In genomic region chr17:63780507-63780906, GRCh38 we compare ENCODE assay signal across 10 cellular contexts. TPM values are rescaled to one million over a fixed set of nuclear protein-coding genes. Genes with fewer than 3 reads are reported as not detected.
A peak's percentile ranks its signal among the peaks of the same experiment; 100 is the strongest.
DNase-seq lines count a peak whose midpoint lies in the region; ATAC-seq and TF ChIP-seq lines count a peak whose summit lies in the region.
"Had no signal": no experiment of that assay in that cellular context is flagged by ENCODE, and none has a peak within 500 bp of the region (broad histone marks: within the 10 kb centered on the region; RNA-seq: fewer than 3 reads in every experiment).

No MANE protein-coding gene starts in this region.

- H3K4me1 ChIP-seq in naive thymus-derived CD4-positive, alpha-beta T cell (ENCODE audit: control insufficient read depth in 2 of 2, insufficient read depth in 2 of 2, low read length in 2 of 2) = peaks cover 18 to 29% of the 10 kb centered on the region in 2 donors

- intact Hi-C loops in naive thymus-derived CD4-positive, alpha-beta T cell (cut with micrococcal nuclease) = no loop called here
- intact Hi-C loops in dorsolateral prefrontal cortex (cut with DNase I) = no loop called here

- TF ChIP-seq CTCF in astrocyte of the spinal cord (IDR thresholded peaks at IDR 0.05; ENCODE audit: low read depth, low read length) (no peak), dorsolateral prefrontal cortex (IDR thresholded peaks at IDR 0.05 in 54 of 56, conservative IDR thresholded peaks at IDR 0.05 in 2 of 56; ENCODE audit: low read depth in 1 of 56, partially characterized antibody in 56 of 56) (no peak)

- H3K9me3 ChIP-seq in naive thymus-derived CD4-positive, alpha-beta T cell (ENCODE audit: control insufficient read depth in 2 of 3, low read length in 3 of 3) = no peaks in the 10 kb centered on the region

- in situ Hi-C loops in astrocyte of the spinal cord (cut with HindIII; ENCODE audit: low sequenced_read_pairs) = no loop called here

- DNase-seq in Daoy (ENCODE audit: low read depth) (peak; percentile 9), NCI-H1436 treated with DMSO at 0.1 percent for 48 hours (lab: John Stamatoyannopoulos, UW) (peak; percentile 12), astrocyte of the spinal cord (ENCODE audit: low read depth, low spot score) (peak; percentile 22), dorsolateral prefrontal cortex (no peak), A172 (ENCODE audit: low spot score) (no peak), hypothalamus (lab: John Stamatoyannopoulos, UW) (no peak)
- DNase-seq in naive thymus-derived CD4-positive, alpha-beta T cell = no peak
- DNase-seq: activated naive CD4-positive, alpha-beta T cell; effector memory CD4-positive, alpha-beta T cell had no signal

- H3K4me3 Mint-ChIP-seq in naive thymus-derived CD4-positive, alpha-beta T cell = peak overlapping the region in 1 of 10 donors; percentile 25

- no peaks in the 10 kb centered on the region for H3K27me3 ChIP-seq in naive thymus-derived CD4-positive, alpha-beta T cell (ENCODE audit: control insufficient read depth in 2 of 2, insufficient read depth in 2 of 2, low read length in 2 of 2)
- H3K27me3 ChIP-seq in dorsolateral prefrontal cortex = no peaks in the 10 kb centered on the region

- H3K4me3 ChIP-seq in astrocyte of the spinal cord (ENCODE audit: low read depth, low read length) = no peak overlapping the region
- no peak overlapping the region for H3K4me3 ChIP-seq in naive thymus-derived CD4-positive, alpha-beta T cell (ENCODE audit: low read length)
- H3K4me3 ChIP-seq in dorsolateral prefrontal cortex = no peak overlapping the region

- peaks cover 0 to 23% (median 20%) of the 10 kb centered on the region in 5 donors for H3K36me3 Mint-ChIP-seq in naive thymus-derived CD4-positive, alpha-beta T cell

- H3K9me3 Mint-ChIP-seq in naive thymus-derived CD4-positive, alpha-beta T cell = no peaks in the 10 kb centered on the region

- ATAC-seq in naive thymus-derived CD4-positive, alpha-beta T cell = no peak
- ATAC-seq in GM18909 (IDR thresholded peaks at IDR 0.05; ENCODE audit: poor library complexity, unreplicated experiment) = no peak

- H3K27ac ChIP-seq in naive thymus-derived CD4-positive, alpha-beta T cell (ENCODE audit: low read depth, low read length) = no peak overlapping the region
- no peak overlapping the region for H3K27ac ChIP-seq in dorsolateral prefrontal cortex

- peaks cover 46 to 89% (median 78%) of the 10 kb centered on the region in 7 donors for H3K4me1 Mint-ChIP-seq in naive thymus-derived CD4-positive, alpha-beta T cell

- POLR2A ChIA-PET in naive thymus-derived CD4-positive, alpha-beta T cell (lab: Charles Lee) = interaction anchor here (0.9 to 1.0 kb wide), 2 partner anchors 18 to 19 kb away, joined by 3 read pairs; no protein-coding TSS in a partner anchor

- CTCF ChIA-PET in naive thymus-derived CD4-positive, alpha-beta T cell (lab: Charles Lee) = interaction anchor here (0.5 to 0.6 kb wide), 2 partner anchors 25 to 569 kb away, joined by 3 read pairs; no protein-coding TSS in a partner anchor

- no peaks in the 10 kb centered on the region for H3K27me3 Mint-ChIP-seq in naive thymus-derived CD4-positive, alpha-beta T cell

- H3K27ac Mint-ChIP-seq in naive thymus-derived CD4-positive, alpha-beta T cell = peak overlapping the region in 5 of 9 donors; percentile 3 to 69 (median 13)

- peaks cover 0 to 34% (median 0%) of the 10 kb centered on the region in 3 experiments for H3K36me3 ChIP-seq in naive thymus-derived CD4-positive, alpha-beta T cell (ENCODE audit: control insufficient read depth in 2 of 3, insufficient read depth in 3 of 3, low read length in 3 of 3)

RNA-seq across cellular contexts. Expression of gene DDX42, which starts 6.5 kb away (rescaled TPM):
- 43.3 and 48.5 TPM in 2 replicates for total RNA-seq in Daoy (2014; rRNA removed; shearing (Covaris generic))
- total RNA-seq in naive thymus-derived CD4-positive, alpha-beta T cell = 100 to 1,000 TPM; 101 to 192 (median 139) TPM
- 10 to 100 TPM; 11.8 to 24.4 TPM for polyA plus RNA-seq in naive thymus-derived CD4-positive, alpha-beta T cell
- 100 to 1,000 TPM in 112 of 120 experiments, 10 to 100 TPM in 8; 85.7 to 168 (median 121) TPM for total RNA-seq in dorsolateral prefrontal cortex
- total RNA-seq in A172 (2014; rRNA removed; shearing (Covaris generic)) = 64.8 and 65.6 TPM in 2 replicates

RNA-seq across cellular contexts. Expression of gene CCDC47, which starts 7.1 kb away (rescaled TPM):
- total RNA-seq in Daoy (2014; rRNA removed; shearing (Covaris generic)) = 94.1 and 117 TPM in 2 replicates
- total RNA-seq in naive thymus-derived CD4-positive, alpha-beta T cell = 10 to 100 TPM; 31.8 to 62.9 (median 34.7) TPM
- 10 to 100 TPM; 33.5 to 45.4 TPM for polyA plus RNA-seq in naive thymus-derived CD4-positive, alpha-beta T cell
- 100 to 1,000 TPM in 5 of 120 experiments, 10 to 100 TPM in 115; 60.4 to 109 (median 83.6) TPM for total RNA-seq in dorsolateral prefrontal cortex
- total RNA-seq in A172 (2014; rRNA removed; shearing (Covaris generic)) = 59.7 and 78.3 TPM in 2 replicates

RNA-seq across cellular contexts. Expression of gene STRADA, which starts 38.9 kb away (rescaled TPM):
- 10.9 and 18.7 TPM in 2 replicates for total RNA-seq in Daoy (2014; rRNA removed; shearing (Covaris generic))
- 10 to 100 TPM; 51.0 to 69.7 (median 54.2) TPM for total RNA-seq in naive thymus-derived CD4-positive, alpha-beta T cell
- polyA plus RNA-seq in naive thymus-derived CD4-positive, alpha-beta T cell = 10 to 100 TPM; 19.9 to 24.2 TPM
- 100 to 1,000 TPM in 3 of 120 experiments, 10 to 100 TPM in 117; 47.3 to 105 (median 79.1) TPM for total RNA-seq in dorsolateral prefrontal cortex
- total RNA-seq in A172 (2014; rRNA removed; shearing (Covaris generic)) = 25.2 and 28.8 TPM in 2 replicates

RNA-seq across cellular contexts. Expression of gene PSMC5, which starts 46.7 kb away (rescaled TPM):
- 75.3 and 98.5 TPM in 2 replicates for total RNA-seq in Daoy (2014; rRNA removed; shearing (Covaris generic))
- 100 to 1,000 TPM in 3 of 5 experiments, 10 to 100 TPM in 2; 68.4 to 153 (median 105) TPM for total RNA-seq in naive thymus-derived CD4-positive, alpha-beta T cell
- polyA plus RNA-seq in naive thymus-derived CD4-positive, alpha-beta T cell = 100 to 1,000 TPM; 153 to 162 TPM
- 100 to 1,000 TPM in 115 of 120 experiments, 10 to 100 TPM in 5; 89.5 to 186 (median 136) TPM for total RNA-seq in dorsolateral prefrontal cortex
- total RNA-seq in A172 (2014; rRNA removed; shearing (Covaris generic)) = 51.2 and 69.5 TPM in 2 replicates

RNA-seq across cellular contexts. Expression of gene FTSJ3, which starts 47.0 kb away (rescaled TPM):
- 91.3 and 116 TPM in 2 replicates for total RNA-seq in Daoy (2014; rRNA removed; shearing (Covaris generic))
- total RNA-seq in naive thymus-derived CD4-positive, alpha-beta T cell = 10 to 100 TPM; 38.1 to 66.2 (median 55.8) TPM
- polyA plus RNA-seq in naive thymus-derived CD4-positive, alpha-beta T cell = 10 to 100 TPM; 22.1 to 44.4 TPM
- 10 to 100 TPM; 13.7 to 39.6 (median 25.0) TPM for total RNA-seq in dorsolateral prefrontal cortex
- total RNA-seq in A172 (2014; rRNA removed; shearing (Covaris generic)) = 48.0 and 50.6 TPM in 2 replicates

Comparison
In these comparisons a context has a peak if more than half of its experiments do, and no peak if none do; other contexts are left out.
1. DNase-seq: peak in Daoy (single experiment), NCI-H1436 treated with DMSO at 0.1 percent for 48 hours (single experiment) and astrocyte of the spinal cord (single experiment); none in naive thymus-derived CD4-positive, alpha-beta T cell (0 of 9), dorsolateral prefrontal cortex (0 of 10), A172 (single experiment) and hypothalamus (0 of 51).